In genomic region chr20:58361549-58361948, GRCh38 we compare ENCODE assay signal across 1 cellular context.
TF ChIP-seq lines count a peak whose summit lies in the region.

No MANE protein-coding gene starts in this region.

TF ChIP-seq in GM23338, 12 proteins besides CTCF, POLR2A, EP300 and RAD21 (continued from another document):
- TF ChIP-seq ZNF462 (CRISPR knock-in tag; IDR thresholded peaks at IDR 0.05) (no peak), NANOG (IDR thresholded peaks at IDR 0.05; ENCODE audit: borderline replicate concordance) (no peak), POLR2AphosphoS5 (IDR thresholded peaks at IDR 0.05; ENCODE audit: low read depth) (no peak), ETS1 (IDR thresholded peaks at IDR 0.05) (no peak), STAT1 (IDR thresholded peaks at IDR 0.05; ENCODE audit: unreplicated experiment) (no peak), CREB1 (CRISPR knock-in tag; IDR thresholded peaks at IDR 0.05; ENCODE audit: low read depth) (no peak), ZNF114 (CRISPR knock-in tag; IDR thresholded peaks at IDR 0.05) (no peak)
TF ChIP-seq in GM23338: peak in this region for 0.
